In the genomic region with DNA sequence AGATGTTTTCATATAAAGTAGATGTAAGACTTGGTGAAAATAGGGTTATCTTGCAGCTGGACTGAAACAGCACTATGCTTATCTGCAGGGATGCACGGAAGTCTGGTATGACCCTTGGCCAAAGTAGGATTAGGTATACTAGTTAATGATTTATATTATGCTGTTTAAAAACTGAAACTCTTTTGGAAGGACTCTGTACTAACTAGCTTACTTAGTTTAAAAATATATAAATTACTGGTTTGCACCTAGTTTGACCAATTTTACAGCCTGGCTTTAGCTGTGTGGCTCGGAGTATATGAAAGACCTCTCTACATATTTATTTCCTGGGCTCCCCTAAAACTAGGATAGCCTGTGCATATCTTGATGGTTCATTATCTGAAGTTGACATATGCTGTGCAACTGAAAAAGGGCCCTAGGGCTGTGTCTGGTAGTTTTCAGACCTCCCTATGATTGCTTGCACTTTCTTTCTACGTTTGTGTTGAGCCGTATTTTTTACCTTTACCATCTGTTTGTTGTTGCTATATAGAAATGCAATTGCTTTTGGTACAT, we compare ENCODE assay signal across 2 cellular contexts.
TF ChIP-seq lines count a peak whose summit lies in the region.

No MANE protein-coding gene starts in this region.

TF ChIP-seq in IMR-90, 13 proteins besides CTCF, POLR2A, EP300 and RAD21:
- no peak for TF ChIP-seq MXI1 (IDR thresholded peaks at IDR 0.05; ENCODE audit: borderline replicate concordance, low read depth, low read length)
- no peak for TF ChIP-seq BHLHE40 (IDR thresholded peaks at IDR 0.05; ENCODE audit: low read depth, low read length)
- no peak for TF ChIP-seq FOS (IDR thresholded peaks at IDR 0.05; ENCODE audit: low read depth, low read length)
- TF ChIP-seq, protein P1, sequence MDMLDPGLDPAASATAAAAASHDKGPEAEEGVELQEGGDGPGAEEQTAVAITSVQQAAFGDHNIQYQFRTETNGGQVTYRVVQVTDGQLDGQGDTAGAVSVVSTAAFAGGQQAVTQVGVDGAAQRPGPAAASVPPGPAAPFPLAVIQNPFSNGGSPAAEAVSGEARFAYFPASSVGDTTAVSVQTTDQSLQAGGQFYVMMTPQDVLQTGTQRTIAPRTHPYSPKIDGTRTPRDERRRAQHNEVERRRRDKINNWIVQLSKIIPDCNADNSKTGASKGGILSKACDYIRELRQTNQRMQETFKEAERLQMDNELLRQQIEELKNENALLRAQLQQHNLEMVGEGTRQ (IDR thresholded peaks at IDR 0.05; ENCODE audit: low read depth, low read length), result no peak
- no peak for TF ChIP-seq CEBPB (IDR thresholded peaks at IDR 0.05; ENCODE audit: low read depth, low read length)

TF ChIP-seq in endothelial cell of umbilical vein, 7 proteins besides CTCF, POLR2A, EP300 and RAD21:
- TF ChIP-seq MYC (IDR thresholded peaks at IDR 0.05; ENCODE audit: low read depth, low read length) (no peak), FOS (IDR thresholded peaks at IDR 0.05; ENCODE audit: borderline replicate concordance, insufficient read depth, low read length) (no peak), GATA2 (IDR thresholded peaks at IDR 0.05; ENCODE audit: insufficient read depth, insufficient read length, low read depth, low read length) (no peak), JUN (IDR thresholded peaks at IDR 0.05; ENCODE audit: borderline replicate concordance, insufficient read depth, insufficient read length, low read depth) (no peak), EZH2 (IDR thresholded peaks at IDR 0.05; ENCODE audit: borderline replicate concordance, low read depth, low read length, severe bottlenecking) (no peak), POLR2AphosphoS5 (IDR thresholded peaks at IDR 0.05; ENCODE audit: insufficient read depth, low read depth, low read length) (no peak)
- TF ChIP-seq, protein P2, sequence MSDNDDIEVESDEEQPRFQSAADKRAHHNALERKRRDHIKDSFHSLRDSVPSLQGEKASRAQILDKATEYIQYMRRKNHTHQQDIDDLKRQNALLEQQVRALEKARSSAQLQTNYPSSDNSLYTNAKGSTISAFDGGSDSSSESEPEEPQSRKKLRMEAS (IDR thresholded peaks at IDR 0.05; ENCODE audit: insufficient read depth, insufficient read length), result no peak
TF ChIP-seq in endothelial cell of umbilical vein: peak in this region for 0.
